Comparison of ENCODE assay signal across 16 cellular contexts in genomic region chr2:69992310-69993047, GRCh38.
"Had no signal": no experiment of that assay in that cellular context is flagged by ENCODE, and none has a peak within 500 bp of the region (broad histone marks: within the 10 kb centered on the region; RNA-seq: fewer than 3 reads in every experiment).

No MANE protein-coding gene starts in this region.

- DNase-seq: activated CD4-positive, alpha-beta T cell treated with anti-CD3 and anti-CD28 coated beads for 4 hours; activated CD8-positive, alpha-beta T cell treated with anti-CD3 and anti-CD28 coated beads for 36 hours; activated gamma-delta T cell treated with Interleukin-2 at 50 U/mL for 16 hours; activated T-cell treated with anti-CD3 and anti-CD28 coated beads, Interleukin-2, amount 50 U/mL, for 48 hours; cerebellar nuclear complex; dermis blood vessel endothelial cell; gastrocnemius medialis; stimulated activated CD4-positive, alpha-beta T cell treated with anti-CD3 and anti-CD28 coated beads, Interleukin-4, amount 100 ng/mL, for 24 hours; stimulated activated naive CD4-positive, alpha-beta T cell treated with Interleukin-2 at 50 U/mL for 16 hours had no signal

- H3K9me3 ChIP-seq: gastrocnemius medialis, right atrium auricular region had no signal

- H3K4me1 ChIP-seq: parathyroid adenoma, right atrium auricular region had no signal

- H3K4me3 Mint-ChIP-seq: activated CD8-positive, alpha-beta T cell treated with anti-CD3 and anti-CD28 coated beads for 36 hours; T-helper 1 cell treated with Interleukin-12 subunit alpha and Interleukin-12 subunit beta and Interleukin-4 antibody, amounts not matched to agents 30 μg/mL and 1 μg/mL, for 36 hours; type B pancreatic cell had no signal

- H3K79me2 ChIP-seq: parathyroid adenoma had no signal

- H3K9me3 Mint-ChIP-seq: activated CD8-positive, alpha-beta T cell treated with anti-CD3 and anti-CD28 coated beads for 36 hours; T-helper 1 cell treated with Interleukin-12 subunit alpha and Interleukin-12 subunit beta and Interleukin-4 antibody, amounts not matched to agents 30 μg/mL and 1 μg/mL, for 36 hours; type B pancreatic cell had no signal

- H3K4me3 ChIP-seq: gastrocnemius medialis, lung, right atrium auricular region, skin epidermis had no signal

- H3K27ac ChIP-seq: gastrocnemius medialis, parathyroid adenoma, right atrium auricular region, skin epidermis had no signal

- H3K27me3 Mint-ChIP-seq: activated CD8-positive, alpha-beta T cell treated with anti-CD3 and anti-CD28 coated beads for 36 hours; type B pancreatic cell had no signal

- ATAC-seq: activated CD8-positive, alpha-beta T cell treated with anti-CD3 and anti-CD28 coated beads for 36 hours; gastrocnemius medialis; left colon had no signal

- H3K27ac Mint-ChIP-seq: activated CD8-positive, alpha-beta T cell treated with anti-CD3 and anti-CD28 coated beads for 36 hours; T-helper 1 cell treated with Interleukin-12 subunit alpha and Interleukin-12 subunit beta and Interleukin-4 antibody, amounts not matched to agents 30 μg/mL and 1 μg/mL, for 36 hours; type B pancreatic cell had no signal

- H3K9ac ChIP-seq: parathyroid adenoma had no signal

- H3K27me3 ChIP-seq: gastrocnemius medialis, right atrium auricular region had no signal

- H2AFZ ChIP-seq: parathyroid adenoma had no signal
